8 cellular contexts compared by ENCODE assay signal in genomic region chr2:190829642-190830041, GRCh38.
"Had no signal": no experiment of that assay in that cellular context is flagged by ENCODE, and none has a peak within 500 bp of the region (broad histone marks: within the 10 kb centered on the region; RNA-seq: fewer than 3 reads in every experiment).

No MANE protein-coding gene starts in this region.

- H3K27ac ChIP-seq: GM23248 had no signal

- H3K4me3 Mint-ChIP-seq: H9 had no signal

- H2AFZ ChIP-seq: GM23248 had no signal

- H3K4me3 ChIP-seq: GM23248 had no signal

- H3K4me1 Mint-ChIP-seq: H9 had no signal

- H3K27ac Mint-ChIP-seq: H9 had no signal

- DNase-seq: GM23248, H9, HCEC 1CT, IMR-90, KBM-7 had no signal

- FAIRE-seq: H1, H54, HTR-8/SVneo had no signal

- H3K9ac ChIP-seq: GM23248 had no signal
